Comparison of ENCODE assay signal across 4 cellular contexts in genomic region chr1:3622102-3622501, GRCh38. TPM values are rescaled to one million over a fixed set of nuclear protein-coding genes. Genes with fewer than 3 reads are reported as not detected.
"Had no signal": no experiment of that assay in that cellular context is flagged by ENCODE, and none has a peak within 500 bp of the region (broad histone marks: within the 10 kb centered on the region; RNA-seq: fewer than 3 reads in every experiment).

No MANE protein-coding gene starts in this region.

RNA-seq across cellular contexts. Expression of gene TP73, which starts 30.2 kb away (rescaled TPM):
- total RNA-seq: dermis blood vessel endothelial cell, mesenteric fat pad, mononuclear cell, omental fat pad had no signal
